8 cellular contexts compared by ENCODE assay signal in the genomic region with DNA sequence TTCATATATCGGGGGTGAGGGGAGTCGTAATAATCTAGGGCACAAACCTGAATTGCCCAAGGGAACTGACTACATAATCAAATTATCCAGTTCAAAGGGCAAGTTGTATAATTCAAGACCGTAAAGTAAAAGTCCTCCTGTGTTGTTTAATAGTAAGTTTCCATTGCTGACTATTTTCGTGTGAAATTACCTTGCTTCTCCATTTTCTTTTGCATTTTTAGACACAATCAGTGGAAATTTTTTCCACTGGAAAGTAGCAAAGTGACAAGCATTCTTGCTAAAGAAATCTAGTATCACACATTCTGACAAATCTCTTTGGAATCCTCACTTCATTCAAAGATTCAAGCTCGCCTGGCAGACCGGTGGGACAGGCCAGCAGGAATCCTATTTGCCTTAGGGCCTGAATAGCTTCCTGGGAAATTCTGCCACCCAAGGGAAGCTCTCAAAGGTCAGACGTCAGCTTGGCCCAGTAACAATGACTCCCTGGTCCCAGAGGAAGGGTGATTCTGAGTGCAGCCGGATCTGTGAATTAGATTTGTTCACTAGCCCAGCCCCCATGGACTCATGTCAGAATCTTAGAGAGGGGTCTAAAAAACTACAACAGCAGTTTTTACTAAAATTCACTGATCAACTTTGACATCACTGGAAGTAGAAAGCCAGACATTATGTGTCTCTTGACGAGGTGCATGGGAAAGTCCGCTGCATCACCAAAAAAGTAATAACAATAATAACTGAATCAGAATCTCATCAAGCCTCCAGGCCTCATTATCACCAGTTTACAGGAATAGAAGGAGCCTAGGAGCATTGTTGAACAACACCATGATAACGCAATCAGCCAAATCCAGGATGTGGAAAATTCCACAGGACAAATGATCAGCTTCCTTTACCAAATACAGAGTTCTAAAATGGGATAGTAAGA.
DNase-seq lines count a peak whose midpoint lies in the region; ATAC-seq, FAIRE-seq and TF ChIP-seq lines count a peak whose summit lies in the region.

No MANE protein-coding gene starts in this region.

- H3K9me1 ChIP-seq in keratinocyte (ENCODE audit: control insufficient read depth, extremely low read depth, insufficient read depth, low read length), result no peaks in the 10 kb centered on the region

- peak; percentile 61 for DNase-seq in HT-29 (ENCODE audit: low spot score)
- DNase-seq in breast epithelium (ENCODE audit: low spot score in 2 of 2), result peak in 1 of 2 donors; percentile 71
- DNase-seq in keratinocyte (ENCODE audit: low read depth, low spot score), result peak; percentile 92
- no peak for DNase-seq in thyroid gland
- DNase-seq in NCI-H2227 treated with DMSO at 0.1 percent for 48 hours (lab: John Stamatoyannopoulos, UW), result no peak
- no peak for DNase-seq in NCI-H446 (lab: John Stamatoyannopoulos, UW)
- DNase-seq in NCI-H774 (lab: John Stamatoyannopoulos, UW), result no peak

- H2AFZ ChIP-seq in keratinocyte (ENCODE audit: control insufficient read depth, low read length), result no peak overlapping the region

- H3K36me3 ChIP-seq in breast epithelium (no peaks in the 10 kb centered on the region), keratinocyte (ENCODE audit: control insufficient read depth in 2 of 2, extremely low read depth in 1 of 2, insufficient read depth in 2 of 2, low read length in 2 of 2) (no peaks in the 10 kb centered on the region), thyroid gland (no peaks in the 10 kb centered on the region)

- H3K4me1 ChIP-seq in breast epithelium (peaks cover 0 to 16% of the 10 kb centered on the region in 2 donors), keratinocyte (ENCODE audit: control insufficient read depth, extremely low read depth, insufficient read depth, low read length) (peaks cover 52% of the 10 kb centered on the region), thyroid gland (peaks cover 0 to 7% of the 10 kb centered on the region in 2 donors)

- FAIRE-seq in keratinocyte (lab: Jason Lieb, UNC), result peak; percentile 84

- peak overlapping the region; percentile 61 for H3K9ac ChIP-seq in keratinocyte (ENCODE audit: control insufficient read depth, extremely low read depth, insufficient read depth, low read length)

- ATAC-seq in GM21529 (IDR thresholded peaks at IDR 0.05; ENCODE audit: unreplicated experiment), result no peak

- dilution Hi-C loops in keratinocyte (cut with MboI; ENCODE audit: extremely low pct_ligation_motif_present, low sequenced_read_pairs), result no loop called here

- intact Hi-C loops in breast epithelium (cut with DNase I; ENCODE audit: low total_unique reads), result no loop called here
- intact Hi-C loops in thyroid gland (cut with DNase I), result no loop called here

- H3K79me2 ChIP-seq in keratinocyte (ENCODE audit: control insufficient read depth, insufficient read depth, low read length), result no peaks in the 10 kb centered on the region

- peak overlapping the region; percentile 92 for H3K4me2 ChIP-seq in keratinocyte (ENCODE audit: control insufficient read depth, extremely low read depth, insufficient read depth, low read depth, low read length)

- H4K20me1 ChIP-seq in keratinocyte (ENCODE audit: control insufficient read depth, extremely low read depth, insufficient read depth, low read length), result no peaks in the 10 kb centered on the region

- TF ChIP-seq POLR2A in breast epithelium (IDR thresholded peaks at IDR 0.05), result no peak
- TF ChIP-seq POLR2A in thyroid gland (IDR thresholded peaks at IDR 0.05), result no peak

- no peak overlapping the region for H3K4me3 ChIP-seq in breast epithelium
- H3K4me3 ChIP-seq in keratinocyte (ENCODE audit: control insufficient read depth in 2 of 3, extremely low read depth in 1 of 3, insufficient read depth in 2 of 3, low read depth in 1 of 3, low read length in 3 of 3), result peak overlapping the region in 2 of 3 experiments; percentile 44 to 54
- H3K4me3 ChIP-seq in thyroid gland (replicated peaks in 1 of 3), result no peak overlapping the region

- H3K27me3 ChIP-seq in breast epithelium (no peaks in the 10 kb centered on the region), keratinocyte (ENCODE audit: control insufficient read depth, extremely low read depth, insufficient read depth, low read length) (no peaks in the 10 kb centered on the region), thyroid gland (no peaks in the 10 kb centered on the region)

- H3K27ac ChIP-seq in breast epithelium, result peak overlapping the region; percentile 69 to 81
- peak overlapping the region; percentile 93 for H3K27ac ChIP-seq in keratinocyte (ENCODE audit: control insufficient read depth, insufficient read depth, low read length)
- H3K27ac ChIP-seq in thyroid gland, result peak overlapping the region in 2 of 3 donors; percentile 44 to 62

- TF ChIP-seq CTCF in breast epithelium (IDR thresholded peaks at IDR 0.05) (no peak), keratinocyte (optimal IDR thresholded peaks at IDR 0.05 in 1 of 3, IDR thresholded peaks at IDR 0.05 in 1 of 3, conservative IDR thresholded peaks at IDR 0.05 in 1 of 3; ENCODE audit: extremely low read depth in 1 of 3, insufficient read depth in 2 of 3, low read length in 3 of 3) (no peak), thyroid gland (IDR thresholded peaks at IDR 0.05) (no peak)

- H3K9me3 ChIP-seq in breast epithelium (no peaks in the 10 kb centered on the region), keratinocyte (ENCODE audit: control insufficient read depth, low read depth, low read length) (no peaks in the 10 kb centered on the region), thyroid gland (no peaks in the 10 kb centered on the region)

- 64 to 74% methylated on average over 11 of the region's 11 CpGs for WGBS in thyroid gland, 2 donors

Comparison
In these comparisons a context has a peak if more than half of its experiments do, and no peak if none do; other contexts are left out.
1. DNase-seq: peak in HT-29 (single experiment) and keratinocyte (single experiment); none in thyroid gland (0 of 2), NCI-H2227 treated with DMSO at 0.1 percent for 48 hours (single experiment), NCI-H446 (0 of 2) and NCI-H774 (single experiment).
2. H3K4me3 ChIP-seq: peak in keratinocyte (2 of 3); none in breast epithelium (0 of 3) and thyroid gland (0 of 3).
3. Peak in every context shown above with its lines, with median percentiles within 50 percentile points of each other: H3K27ac ChIP-seq.